ENCODE assay signal across 29 cellular contexts in genomic region chr3:69164296-69164695, GRCh38. TPM values are rescaled to one million over a fixed set of nuclear protein-coding genes. Genes with fewer than 3 reads are reported as not detected.
"Had no signal": no experiment of that assay in that cellular context is flagged by ENCODE, and none has a peak within 500 bp of the region (broad histone marks: within the 10 kb centered on the region; RNA-seq: fewer than 3 reads in every experiment).

No MANE protein-coding gene starts in this region.

- H3K4me3 Mint-ChIP-seq: activated naive CD4-positive, alpha-beta T cell treated with anti-CD3 and anti-CD28 coated beads, Interleukin-2, amount 50 U/mL, for 24 hours; activated naive CD8-positive, alpha-beta T cell treated with anti-CD3 and anti-CD28 coated beads, Interleukin-2, amount 50 U/mL, for 24 hours; activated T-cell treated with anti-CD3 and anti-CD28 coated beads, Interleukin-2, amount 50 U/mL, for 24 hours; activated T-helper 17 cell treated with anti-CD3 and anti-CD28 coated beads, Interleukin-2, amount 50 U/mL, for 72 hours; effector memory CD8-positive, alpha-beta T cell; naive thymus-derived CD4-positive, alpha-beta T cell; stimulated activated naive CD8-positive, alpha-beta T cell treated with anti-CD3 and anti-CD28 coated beads, Interleukin-15, Interleukin-2, amounts not matched to agents 100 ng/mL and 50 ng/mL, for 24 hours; T-cell; type B pancreatic cell had no signal

- DNase-seq: activated CD4-positive, alpha-beta T cell treated with anti-CD3 and anti-CD28 coated beads for 48 hours; activated CD4-positive, alpha-beta T cell treated with anti-CD3 and anti-CD28 coated beads, Interleukin-2, amount 50 U/mL, for 48 hours; activated CD8-positive, alpha-beta memory T cell treated with anti-CD3 and anti-CD28 coated beads, Interleukin-2, amount 50 U/mL, for 4 hours; activated gamma-delta T cell treated with Interleukin-2 at 50 U/mL for 16 hours; activated naive CD8-positive, alpha-beta T cell treated with anti-CD3 and anti-CD28 coated beads, Interleukin-2, amount 50 U/mL, for 24 hours; activated T-cell treated with anti-CD3 and anti-CD28 coated beads, Interleukin-2, amount 50 U/mL, for 24 hours; amygdala; effector memory CD8-positive, alpha-beta T cell; esophagus squamous epithelium; left ventricle myocardium inferior; naive thymus-derived CD4-positive, alpha-beta T cell; nucleus accumbens; pancreas; retina; stimulated activated CD4-positive, alpha-beta T cell treated with anti-CD3 and anti-CD28 coated beads, Interleukin-12 subunit alpha, Interleukin-12 subunit beta, amount 100 ng/mL, for 4 hours; stimulated activated CD4-positive, alpha-beta T cell treated with anti-CD3 and anti-CD28 coated beads, Interleukin-4, amount 100 ng/mL, for 1 hour; T-cell; uterus had no signal

- H3K4me3 ChIP-seq: esophagus squamous epithelium, left ventricle myocardium inferior, lung, pancreas, prostate gland, skin epidermis, thoracic aorta, uterus had no signal

- ATAC-seq: activated naive CD8-positive, alpha-beta T cell treated with anti-CD3 and anti-CD28 coated beads, Interleukin-2, amount 50 U/mL, for 24 hours; activated T-helper 17 cell treated with anti-CD3 and anti-CD28 coated beads, Interleukin-2, amount 50 U/mL, for 72 hours; effector memory CD8-positive, alpha-beta T cell; naive thymus-derived CD4-positive, alpha-beta T cell; pancreas; sciatic nerve; T-cell had no signal

- H3K36me3 ChIP-seq: left ventricle myocardium inferior, pancreas, prostate gland, thoracic aorta, uterus had no signal

- H3K27me3 Mint-ChIP-seq: activated naive CD4-positive, alpha-beta T cell treated with anti-CD3 and anti-CD28 coated beads, Interleukin-2, amount 50 U/mL, for 24 hours; activated naive CD8-positive, alpha-beta T cell treated with anti-CD3 and anti-CD28 coated beads, Interleukin-2, amount 50 U/mL, for 24 hours; activated T-cell treated with anti-CD3 and anti-CD28 coated beads, Interleukin-2, amount 50 U/mL, for 24 hours; activated T-helper 17 cell treated with anti-CD3 and anti-CD28 coated beads, Interleukin-2, amount 50 U/mL, for 72 hours; effector memory CD8-positive, alpha-beta T cell; stimulated activated naive CD8-positive, alpha-beta T cell treated with anti-CD3 and anti-CD28 coated beads, Interleukin-15, Interleukin-2, amounts not matched to agents 100 ng/mL and 50 ng/mL, for 24 hours; T-cell; type B pancreatic cell had no signal

- H3K9me3 Mint-ChIP-seq: activated naive CD4-positive, alpha-beta T cell treated with anti-CD3 and anti-CD28 coated beads, Interleukin-2, amount 50 U/mL, for 24 hours; activated naive CD8-positive, alpha-beta T cell treated with anti-CD3 and anti-CD28 coated beads, Interleukin-2, amount 50 U/mL, for 24 hours; activated T-cell treated with anti-CD3 and anti-CD28 coated beads, Interleukin-2, amount 50 U/mL, for 24 hours; activated T-helper 17 cell treated with anti-CD3 and anti-CD28 coated beads, Interleukin-2, amount 50 U/mL, for 72 hours; effector memory CD8-positive, alpha-beta T cell; naive thymus-derived CD4-positive, alpha-beta T cell; stimulated activated naive CD8-positive, alpha-beta T cell treated with anti-CD3 and anti-CD28 coated beads, Interleukin-15, Interleukin-2, amounts not matched to agents 100 ng/mL and 50 ng/mL, for 24 hours; T-cell; type B pancreatic cell had no signal

- H3K36me3 Mint-ChIP-seq: activated naive CD4-positive, alpha-beta T cell treated with anti-CD3 and anti-CD28 coated beads, Interleukin-2, amount 50 U/mL, for 24 hours; naive thymus-derived CD4-positive, alpha-beta T cell; T-cell had no signal

- H3K4me1 ChIP-seq: left ventricle myocardium inferior, uterus had no signal

- H3K9me3 ChIP-seq: esophagus squamous epithelium, left ventricle myocardium inferior, pancreas, prostate gland, thoracic aorta, uterus had no signal

- H3K27me3 ChIP-seq: esophagus squamous epithelium, pancreas, uterus had no signal

- H3K27ac Mint-ChIP-seq: activated naive CD4-positive, alpha-beta T cell treated with anti-CD3 and anti-CD28 coated beads, Interleukin-2, amount 50 U/mL, for 24 hours; activated naive CD8-positive, alpha-beta T cell treated with anti-CD3 and anti-CD28 coated beads, Interleukin-2, amount 50 U/mL, for 24 hours; activated T-cell treated with anti-CD3 and anti-CD28 coated beads, Interleukin-2, amount 50 U/mL, for 24 hours; activated T-helper 17 cell treated with anti-CD3 and anti-CD28 coated beads, Interleukin-2, amount 50 U/mL, for 72 hours; effector memory CD8-positive, alpha-beta T cell; stimulated activated naive CD8-positive, alpha-beta T cell treated with anti-CD3 and anti-CD28 coated beads, Interleukin-15, Interleukin-2, amounts not matched to agents 100 ng/mL and 50 ng/mL, for 24 hours; T-cell; type B pancreatic cell had no signal

- H3K4me1 Mint-ChIP-seq: activated T-helper 17 cell treated with anti-CD3 and anti-CD28 coated beads, Interleukin-2, amount 50 U/mL, for 72 hours had no signal

- H3K27ac ChIP-seq: esophagus squamous epithelium, left ventricle myocardium inferior, pancreas, prostate gland, skin epidermis, thoracic aorta, uterus had no signal

RNA-seq across cellular contexts. Expression of gene LMOD3, which starts 41.9 kb away (rescaled TPM):
- total RNA-seq: activated CD8-positive, alpha-beta memory T cell treated with anti-CD3 and anti-CD28 coated beads for 36 hours; activated T-helper 17 cell treated with anti-CD3 and anti-CD28 coated beads, Interleukin-2, amount 50 U/mL, for 72 hours; naive thymus-derived CD4-positive, alpha-beta T cell; subcutaneous adipose tissue; T-cell; thoracic aorta had no signal
